9 cellular contexts compared by ENCODE assay signal in the genomic region with DNA sequence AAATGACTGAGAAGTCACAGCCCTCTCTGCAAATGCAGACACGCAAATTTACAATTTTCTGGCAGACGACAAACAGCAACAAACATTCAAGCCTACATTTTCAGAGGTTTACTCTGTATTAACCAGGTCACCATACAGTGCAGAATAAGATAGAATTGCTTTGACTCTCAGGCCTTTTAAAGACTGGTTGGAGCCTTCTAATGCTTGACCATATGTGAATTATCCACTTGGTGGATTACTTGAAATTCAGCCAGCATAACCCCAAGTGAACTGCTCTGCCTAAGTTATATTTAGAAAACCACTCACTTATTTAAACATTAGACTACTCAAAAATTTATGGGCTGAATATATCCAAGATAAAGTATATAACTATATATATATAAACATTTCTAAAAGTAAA.
DNase-seq lines count a peak whose midpoint lies in the region; ATAC-seq and TF ChIP-seq lines count a peak whose summit lies in the region.
"Had no signal": no experiment of that assay in that cellular context is flagged by ENCODE, and none has a peak within 500 bp of the region (broad histone marks: within the 10 kb centered on the region; RNA-seq: fewer than 3 reads in every experiment).

No MANE protein-coding gene starts in this region.

- peak overlapping the region; percentile 92; the same call in 1 of the 2 replicates for H3K23ac ChIP-seq in IMR-90 (ENCODE audit: low read depth, low read length)

- ATAC-seq in IMR-90 (ENCODE audit: low read depth) (peak; percentile 62), right cardiac atrium (peak; percentile 66 to 68), GM18861 (IDR thresholded peaks at IDR 0.05; ENCODE audit: unreplicated experiment) (no peak), GM21786 (IDR thresholded peaks at IDR 0.05; ENCODE audit: unreplicated experiment) (no peak)

- no TSS peak for BruUV-seq in IMR-90 (replicated peaks; lab: Mats Ljungman, UMichigan)

- H2AK9ac ChIP-seq in IMR-90 (replicated peaks; ENCODE audit: low read depth, low read length, poor library complexity): peak overlapping the region; percentile 76

- no peaks in the 10 kb centered on the region for H3K79me1 ChIP-seq in IMR-90 (ENCODE audit: low read depth in 1 of 2, low read length in 2 of 2)

- peak overlapping the region; percentile 95 for H2BK20ac ChIP-seq in IMR-90 (ENCODE audit: low read depth, low read length)

- no CpG with 5 or more reads among the region's 2 CpGs for WGBS in IMR-90 (ENCODE audit: extremely low coverage in 2 of 2, insufficient read length in 1 of 2), 2 experiments
- 41% methylated on average over 2 of the region's 2 CpGs for WGBS in right cardiac atrium

- peak overlapping the region; percentile 97; the same call in 1 of the 2 replicates for H4K5ac ChIP-seq in IMR-90 (ENCODE audit: low read depth, low read length)

- H3K9me3 ChIP-seq in IMR-90 (ENCODE audit: control insufficient read depth, insufficient read depth, low read length) (no peaks in the 10 kb centered on the region), right cardiac atrium (ENCODE audit: control insufficient read depth, low read length) (no peaks in the 10 kb centered on the region), subcutaneous abdominal adipose tissue (ENCODE audit: control insufficient read depth in 5 of 5, low read length in 5 of 5) (no peaks in the 10 kb centered on the region)
- H3K9me3 ChIP-seq: lower lobe of right lung had no signal

- H3K18ac ChIP-seq in IMR-90 (ENCODE audit: low read depth, low read length): peak overlapping the region; percentile 97

- no peak overlapping the region for H3K4me3 ChIP-seq in IMR-90 (ENCODE audit: insufficient read depth, low read depth, low read length)
- no peak overlapping the region for H3K4me3 ChIP-seq in right cardiac atrium (ENCODE audit: low read length)
- peak overlapping the region in 1 of 5 donors; percentile 13 for H3K4me3 ChIP-seq in subcutaneous abdominal adipose tissue (ENCODE audit: low read depth in 1 of 5, low read length in 5 of 5)
- H3K4me3 ChIP-seq: lower lobe of right lung had no signal

- no peak for TF ChIP-seq POLR2A in IMR-90 (IDR thresholded peaks at IDR 0.05; ENCODE audit: low read depth, low read length)

- peak overlapping the region; percentile 81; the same call in 1 of the 2 replicates for H3K56ac ChIP-seq in IMR-90 (ENCODE audit: extremely low read depth, insufficient read depth, low read length)

- peak overlapping the region; percentile 55 to 87; a peak in 3 of 4 replicates for H4K8ac ChIP-seq in IMR-90 (ENCODE audit: low read depth in 2 of 2, low read length in 2 of 2)

- TF ChIP-seq CTCF in IMR-90 (conservative IDR thresholded peaks at IDR 0.05; ENCODE audit: low read depth, low read length): no peak

- H3K27me3 ChIP-seq in IMR-90 (ENCODE audit: control insufficient read depth, insufficient read depth, low read length) (no peaks in the 10 kb centered on the region), right cardiac atrium (ENCODE audit: control insufficient read depth, insufficient read depth) (no peaks in the 10 kb centered on the region), subcutaneous abdominal adipose tissue (ENCODE audit: control insufficient read depth in 5 of 5, insufficient read depth in 4 of 5, low read length in 5 of 5) (no peaks in the 10 kb centered on the region)

- in situ Hi-C loops in IMR-90 (cut with MboI; ENCODE audit: low sequenced_read_pairs): no loop called here

- intact Hi-C loops in IMR-90 (cut with micrococcal nuclease): loop anchor here (5.0 kb wide), 1 partner anchor 168 kb away; no protein-coding TSS in a partner anchor
- intact Hi-C loops in right cardiac atrium (cut with DNase I): loop anchor here in 1 of 4 donors (10.0 kb wide), 2 partner anchors 56 to 166 kb away; no protein-coding TSS in a partner anchor

- CTCF ChIA-PET in IMR-90 (lab: Yijun Ruan, JAX): no interaction called here

- peak overlapping the region; percentile 88 for H3K4me2 ChIP-seq in IMR-90 (ENCODE audit: low read depth, low read length)

- H3K27ac ChIP-seq in IMR-90 (ENCODE audit: insufficient read depth, low read length) (peak overlapping the region; percentile 94), right cardiac atrium (ENCODE audit: low read length) (peak overlapping the region; percentile 25), subcutaneous abdominal adipose tissue (ENCODE audit: low read depth, low read length) (peak overlapping the region; percentile 63)

- POLR2A ChIA-PET in IMR-90 (lab: Charles Lee; ENCODE audit: unreplicated experiment): interaction anchor here (0.7 kb wide), 1 partner anchor 21 kb away, joined by 4 read pairs; no protein-coding TSS in a partner anchor

- H2BK5ac ChIP-seq in IMR-90 (ENCODE audit: low read depth, low read length, poor library complexity, severe bottlenecking): peak overlapping the region; percentile 98

- H4K20me1 ChIP-seq in IMR-90 (ENCODE audit: insufficient read depth, low read length): peaks cover 4% of the 10 kb centered on the region; the same call in 1 of the 2 replicates

- H3K36me3 ChIP-seq in IMR-90 (ENCODE audit: control insufficient read depth, insufficient read depth, low read length): no peaks in the 10 kb centered on the region
- no peaks in the 10 kb centered on the region for H3K36me3 ChIP-seq in subcutaneous abdominal adipose tissue (ENCODE audit: control insufficient read depth in 5 of 5, insufficient read depth in 5 of 5, low read length in 5 of 5)
- H3K36me3 ChIP-seq: lower lobe of right lung had no signal

- H2AFZ ChIP-seq in IMR-90 (replicated peaks; ENCODE audit: low read length, poor library complexity): no peak overlapping the region

- H3K4me1 ChIP-seq in IMR-90 (ENCODE audit: control insufficient read depth, insufficient read depth, low read length) (peaks cover 9% of the 10 kb centered on the region), right cardiac atrium (ENCODE audit: control insufficient read depth, insufficient read depth, low read length) (peaks cover 3% of the 10 kb centered on the region), subcutaneous abdominal adipose tissue (ENCODE audit: control insufficient read depth in 5 of 5, insufficient read depth in 5 of 5, low read length in 5 of 5) (peaks cover 11 to 28% (median 20%) of the 10 kb centered on the region in 5 donors)

- peak overlapping the region; percentile 17; the same call in 1 of the 2 replicates for H3K9ac ChIP-seq in IMR-90 (ENCODE audit: low read depth, low read length)
- no peak overlapping the region for H3K9ac ChIP-seq in subcutaneous abdominal adipose tissue (ENCODE audit: low read length in 5 of 5)

- DNase-seq in IMR-90: peak; percentile 77
- DNase-seq in amniotic epithelial cell (ENCODE audit: low read depth): peak; percentile 65
- no peak for DNase-seq in right cardiac atrium
- no peak for DNase-seq in amygdala (lab: John Stamatoyannopoulos, UW)
- no peak for DNase-seq in activated effector memory CD4-positive, alpha-beta T cell treated with anti-CD3 and anti-CD28 coated beads, Interleukin-2, amount 50 U/mL, for 16 hours
- DNase-seq: lower lobe of right lung had no signal

- dilution Hi-C loops in IMR-90 (cut with HindIII; ENCODE audit: low sequenced_read_pairs, unreplicated experiment): no loop called here

- peak overlapping the region; percentile 71; the same call in 1 of the 2 replicates for H3K14ac ChIP-seq in IMR-90 (replicated peaks; ENCODE audit: low read depth, low read length)

- peak overlapping the region; percentile 95 for H4K91ac ChIP-seq in IMR-90 (ENCODE audit: insufficient read depth, low read depth, low read length)

- peak overlapping the region; percentile 89 for H3K4ac ChIP-seq in IMR-90 (ENCODE audit: low read depth, low read length)

- H2BK15ac ChIP-seq in IMR-90 (ENCODE audit: low read depth, low read length): peak overlapping the region; percentile 90

- H3K9me1 ChIP-seq in IMR-90 (ENCODE audit: insufficient read depth, low read length): 0 out of 2 replicates have a peak, but pooled peaks cover 4% of the 10 kb centered on the region

- H2AK5ac ChIP-seq in IMR-90 (ENCODE audit: low read depth, low read length): peak overlapping the region; percentile 88; the same call in 1 of the 2 replicates

- TF ChIP-seq RAD21 in IMR-90 (IDR thresholded peaks at IDR 0.05; ENCODE audit: low read length): no peak

- H2BK120ac ChIP-seq in IMR-90 (ENCODE audit: low read depth, low read length): peak overlapping the region; percentile 93

TF ChIP-seq in IMR-90, 13 proteins besides CTCF, POLR2A, EP300 and RAD21:
- TF ChIP-seq, protein P1, sequence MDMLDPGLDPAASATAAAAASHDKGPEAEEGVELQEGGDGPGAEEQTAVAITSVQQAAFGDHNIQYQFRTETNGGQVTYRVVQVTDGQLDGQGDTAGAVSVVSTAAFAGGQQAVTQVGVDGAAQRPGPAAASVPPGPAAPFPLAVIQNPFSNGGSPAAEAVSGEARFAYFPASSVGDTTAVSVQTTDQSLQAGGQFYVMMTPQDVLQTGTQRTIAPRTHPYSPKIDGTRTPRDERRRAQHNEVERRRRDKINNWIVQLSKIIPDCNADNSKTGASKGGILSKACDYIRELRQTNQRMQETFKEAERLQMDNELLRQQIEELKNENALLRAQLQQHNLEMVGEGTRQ (IDR thresholded peaks at IDR 0.05; ENCODE audit: low read depth, low read length): no peak
- TF ChIP-seq FOS (IDR thresholded peaks at IDR 0.05; ENCODE audit: low read depth, low read length) (no peak), MAFK (IDR thresholded peaks at IDR 0.05; ENCODE audit: low read depth, low read length) (no peak), SMC3 (IDR thresholded peaks at IDR 0.05; ENCODE audit: low read depth, low read length) (no peak), RFX5 (IDR thresholded peaks at IDR 0.05; ENCODE audit: low read depth, low read length) (no peak), RCOR1 (IDR thresholded peaks at IDR 0.05; ENCODE audit: insufficient replicate concordance, low read length) (no peak), BHLHE40 (IDR thresholded peaks at IDR 0.05; ENCODE audit: low read depth, low read length) (no peak), NFE2L2 (IDR thresholded peaks at IDR 0.05; ENCODE audit: low read depth, low read length) (no peak), MXI1 (IDR thresholded peaks at IDR 0.05; ENCODE audit: borderline replicate concordance, low read depth, low read length) (no peak), MAZ (IDR thresholded peaks at IDR 0.05; ENCODE audit: borderline replicate concordance, low read depth, low read length) (no peak), CHD1 (IDR thresholded peaks at IDR 0.05; ENCODE audit: low read depth, low read length) (no peak), CEBPB (IDR thresholded peaks at IDR 0.05; ENCODE audit: low read depth, low read length) (no peak)
- TF ChIP-seq, protein P2, sequence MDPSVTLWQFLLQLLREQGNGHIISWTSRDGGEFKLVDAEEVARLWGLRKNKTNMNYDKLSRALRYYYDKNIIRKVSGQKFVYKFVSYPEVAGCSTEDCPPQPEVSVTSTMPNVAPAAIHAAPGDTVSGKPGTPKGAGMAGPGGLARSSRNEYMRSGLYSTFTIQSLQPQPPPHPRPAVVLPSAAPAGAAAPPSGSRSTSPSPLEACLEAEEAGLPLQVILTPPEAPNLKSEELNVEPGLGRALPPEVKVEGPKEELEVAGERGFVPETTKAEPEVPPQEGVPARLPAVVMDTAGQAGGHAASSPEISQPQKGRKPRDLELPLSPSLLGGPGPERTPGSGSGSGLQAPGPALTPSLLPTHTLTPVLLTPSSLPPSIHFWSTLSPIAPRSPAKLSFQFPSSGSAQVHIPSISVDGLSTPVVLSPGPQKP (IDR thresholded peaks at IDR 0.05; ENCODE audit: borderline replicate concordance, low read depth, low read length): no peak

Comparison
In these comparisons a context has a peak if more than half of its experiments do, and no peak if none do; other contexts are left out.
1. ATAC-seq: peak in IMR-90 (single experiment) and right cardiac atrium (2 of 2); none in GM18861 (single experiment) and GM21786 (single experiment).
2. DNase-seq: peak in IMR-90 (single experiment) and amniotic epithelial cell (single experiment); none in right cardiac atrium (0 of 3), amygdala (0 of 56) and activated effector memory CD4-positive, alpha-beta T cell treated with anti-CD3 and anti-CD28 coated beads, Interleukin-2, amount 50 U/mL, for 16 hours (single experiment).
3. H3K27ac ChIP-seq: peak in every context shown above with its lines; median percentile 94 in IMR-90; 63 in subcutaneous abdominal adipose tissue; 25 in right cardiac atrium.